31 cellular contexts compared by ENCODE assay signal in the genomic region with DNA sequence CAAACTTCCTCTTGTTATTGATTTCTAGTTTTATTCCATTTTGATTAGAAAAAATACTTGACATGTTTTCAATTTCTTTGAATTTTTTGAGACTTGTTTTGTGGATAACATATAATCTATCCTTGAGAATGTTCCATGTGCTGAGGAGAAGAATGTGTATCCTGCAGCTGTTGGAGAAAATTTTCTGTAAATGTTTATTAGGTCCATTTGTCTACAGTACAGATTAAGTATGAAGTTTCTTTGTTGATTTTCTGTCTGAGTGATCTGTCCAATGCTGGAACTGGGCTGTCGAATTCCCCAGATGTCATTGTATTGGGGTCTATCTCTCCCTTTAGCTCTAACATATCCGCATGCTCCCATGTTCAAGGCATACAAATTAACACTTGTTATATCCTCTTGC.
"Had no signal": no experiment of that assay in that cellular context is flagged by ENCODE, and none has a peak within 500 bp of the region (broad histone marks: within the 10 kb centered on the region; RNA-seq: fewer than 3 reads in every experiment).

No MANE protein-coding gene starts in this region.

- FAIRE-seq: bronchial epithelial cell had no signal

- H3K36me3 ChIP-seq: cardiac muscle cell had no signal

- DNase-seq: activated B cell treated with CpG ODN at 0.5 μM for 24 hours; activated CD4-positive, alpha-beta memory T cell treated with anti-CD3 and anti-CD28 coated beads, Interleukin-2, amount 10 ng/mL, durations not matched to agents 7 days and 5 days; activated CD4-positive, alpha-beta T cell treated with anti-CD3 and anti-CD28 coated beads for 1 hour; activated CD4-positive, alpha-beta T cell treated with anti-CD3 and anti-CD28 coated beads for 36 hours; activated CD4-positive, alpha-beta T cell treated with anti-CD3 and anti-CD28 coated beads for 48 hours; activated CD4-positive, alpha-beta T cell treated with anti-CD3 and anti-CD28 coated beads, Interleukin-2, amount 10 ng/mL, durations not matched to agents 7 days and 5 days; activated CD4-positive, alpha-beta T cell treated with anti-CD3 and anti-CD28 coated beads, Interleukin-2, amount 50 U/mL, for 48 hours; activated CD8-positive, alpha-beta memory T cell treated with anti-CD3 and anti-CD28 coated beads for 24 hours; activated CD8-positive, alpha-beta memory T cell treated with anti-CD3 and anti-CD28 coated beads, Interleukin-2, amount 10 ng/mL, durations not matched to agents 7 days and 5 days; activated CD8-positive, alpha-beta memory T cell treated with anti-CD3 and anti-CD28 coated beads, Interleukin-2, amount 50 U/mL, for 48 hours; activated CD8-positive, alpha-beta T cell treated with anti-CD3 and anti-CD28 coated beads, Interleukin-2, amount 10 ng/mL, durations not matched to agents 7 days and 5 days; activated effector memory CD4-positive, alpha-beta T cell treated with Interleukin-2 at 50 U/mL for 16 hours; activated gamma-delta T cell; activated naive CD4-positive, alpha-beta T cell treated with anti-CD3 and anti-CD28 coated beads, Interleukin-2, amount 10 ng/mL, durations not matched to agents 7 days and 5 days; activated naive CD4-positive, alpha-beta T cell treated with Interleukin-2 at 50 U/mL for 16 hours; activated naive CD8-positive, alpha-beta T cell treated with anti-CD3 and anti-CD28 coated beads, Interleukin-2, amount 10 ng/mL, durations not matched to agents 7 days and 5 days; activated naive CD8-positive, alpha-beta T cell treated with anti-CD3 and anti-CD28 coated beads, Interleukin-2, amount 50 U/mL, for 24 hours; activated T-cell treated with anti-CD3 and anti-CD28 coated beads, Interleukin-2, amount 50 U/mL, for 24 hours; activated T-cell treated with anti-CD3 and anti-CD28 coated beads, Interleukin-2, amount 50 U/mL, for 48 hours; amygdala; aorta; caudate nucleus; cerebellar nuclear complex; SW 1271; T-helper 1 cell; T-helper 2 cell; T-helper 9 cell had no signal

- H3K4me3 ChIP-seq: cardiac muscle cell had no signal

- H3K27ac ChIP-seq: cardiac muscle cell, VCaP had no signal

- H3K27me3 ChIP-seq: cardiac muscle cell had no signal

- ATAC-seq: activated CD4-positive, alpha-beta T cell treated with anti-CD3 and anti-CD28 coated beads for 36 hours; activated CD4-positive, CD25-positive, alpha-beta regulatory T cell treated with anti-CD3 and anti-CD28 coated beads, Interleukin-2, amount 50 U/mL, for 24 hours; activated CD8-positive, alpha-beta memory T cell treated with anti-CD3 and anti-CD28 coated beads, Interleukin-2, amount 10 ng/mL, durations not matched to agents 7 days and 5 days; activated CD8-positive, alpha-beta T cell treated with anti-CD3 and anti-CD28 coated beads, Interleukin-2, amount 10 ng/mL, durations not matched to agents 7 days and 5 days; activated naive CD8-positive, alpha-beta T cell treated with anti-CD3 and anti-CD28 coated beads, Interleukin-2, amount 50 U/mL, for 24 hours had no signal
